In genomic region chr21:38958940-38959685, GRCh38 we compare ENCODE assay signal across 1 cellular context.
TF ChIP-seq lines count a peak whose summit lies in the region.

No MANE protein-coding gene starts in this region.

TF ChIP-seq in K562, 482 proteins besides CTCF, POLR2A, EP300 and RAD21 (continued from another document and continues in another):
- TF ChIP-seq ZBTB40 (IDR thresholded peaks at IDR 0.05) (no peak), ZBTB40 (CRISPR knock-in tag; IDR thresholded peaks at IDR 0.05) (no peak), ZNF3 (CRISPR knock-in tag; IDR thresholded peaks at IDR 0.05) (no peak), EHMT2 (IDR thresholded peaks at IDR 0.05) (no peak), MAFG (tag; conservative IDR thresholded peaks at IDR 0.05) (peak; percentile 63), ZBED1 (IDR thresholded peaks at IDR 0.05) (no peak), ZNF24 (IDR thresholded peaks at IDR 0.05) (no peak), HDAC8 (tag; IDR thresholded peaks at IDR 0.05) (no peak), SIRT6 (IDR thresholded peaks at IDR 0.05; ENCODE audit: low read depth, low read length) (no peak), NFE2 (IDR thresholded peaks at IDR 0.05; ENCODE audit: low read depth) (peak; percentile 59), MAX (CRISPR knock-in tag; IDR thresholded peaks at IDR 0.05) (no peak), SAFB2 (IDR thresholded peaks at IDR 0.05; ENCODE audit: borderline replicate concordance, low read depth, low read length, severe bottlenecking) (no peak), NR4A1 (CRISPR knock-in tag; IDR thresholded peaks at IDR 0.05) (no peak), NR4A1 (tag; IDR thresholded peaks at IDR 0.05) (no peak), PTTG1 (tag; IDR thresholded peaks at IDR 0.05; ENCODE audit: low read depth) (no peak), GABPA (tag; conservative IDR thresholded peaks at IDR 0.05; ENCODE audit: low read depth) (peak; percentile 38), RB1 (IDR thresholded peaks at IDR 0.05; ENCODE audit: low read depth) (no peak), CTCFL (IDR thresholded peaks at IDR 0.05; ENCODE audit: borderline replicate concordance, insufficient read depth, low read depth, low read length, poor library complexity, severe bottlenecking) (no peak), PKNOX1 (IDR thresholded peaks at IDR 0.05) (peak; percentile 27; the same call in 1 of the 2 replicates), TOE1 (IDR thresholded peaks at IDR 0.05; ENCODE audit: borderline replicate concordance) (no peak), TOE1 (CRISPR knock-in tag; IDR thresholded peaks at IDR 0.05; ENCODE audit: borderline replicate concordance, low read depth) (no peak), ZBTB1 (CRISPR knock-in tag; IDR thresholded peaks at IDR 0.05; ENCODE audit: borderline replicate concordance, low read depth) (no peak), ZNF197 (CRISPR knock-in tag; IDR thresholded peaks at IDR 0.05; ENCODE audit: low read depth) (no peak), PHF20 (IDR thresholded peaks at IDR 0.05; ENCODE audit: partially characterized antibody) (no peak), CHD4 (IDR thresholded peaks at IDR 0.05; ENCODE audit: insufficient read depth, insufficient replicate concordance, low read depth, low read length, poor library complexity, severe bottlenecking) (no peak), ZNF175 (CRISPR knock-in tag; IDR thresholded peaks at IDR 0.05; ENCODE audit: low read depth) (peak; percentile 76), ZKSCAN1 (IDR thresholded peaks at IDR 0.05; ENCODE audit: low read depth, low read length) (no peak), LARP7 (IDR thresholded peaks at IDR 0.05) (no peak), PRPF4 (IDR thresholded peaks at IDR 0.05; ENCODE audit: insufficient read depth, low read depth, low read length, poor library complexity, severe bottlenecking) (no peak), ZNF561 (CRISPR knock-in tag; conservative IDR thresholded peaks at IDR 0.05) (no peak), AFF4 (CRISPR knock-in tag; IDR thresholded peaks at IDR 0.05) (peak; percentile 30; the same call in 1 of the 2 replicates), ZNF695 (CRISPR knock-in tag; IDR thresholded peaks at IDR 0.05) (no peak)
- TF ChIP-seq, protein P1, sequence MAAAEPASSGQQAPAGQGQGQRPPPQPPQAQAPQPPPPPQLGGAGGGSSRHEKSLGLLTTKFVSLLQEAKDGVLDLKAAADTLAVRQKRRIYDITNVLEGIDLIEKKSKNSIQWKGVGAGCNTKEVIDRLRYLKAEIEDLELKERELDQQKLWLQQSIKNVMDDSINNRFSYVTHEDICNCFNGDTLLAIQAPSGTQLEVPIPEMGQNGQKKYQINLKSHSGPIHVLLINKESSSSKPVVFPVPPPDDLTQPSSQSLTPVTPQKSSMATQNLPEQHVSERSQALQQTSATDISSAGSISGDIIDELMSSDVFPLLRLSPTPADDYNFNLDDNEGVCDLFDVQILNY (CRISPR knock-in tag; IDR thresholded peaks at IDR 0.05), result no peak
- TF ChIP-seq, protein P2, sequence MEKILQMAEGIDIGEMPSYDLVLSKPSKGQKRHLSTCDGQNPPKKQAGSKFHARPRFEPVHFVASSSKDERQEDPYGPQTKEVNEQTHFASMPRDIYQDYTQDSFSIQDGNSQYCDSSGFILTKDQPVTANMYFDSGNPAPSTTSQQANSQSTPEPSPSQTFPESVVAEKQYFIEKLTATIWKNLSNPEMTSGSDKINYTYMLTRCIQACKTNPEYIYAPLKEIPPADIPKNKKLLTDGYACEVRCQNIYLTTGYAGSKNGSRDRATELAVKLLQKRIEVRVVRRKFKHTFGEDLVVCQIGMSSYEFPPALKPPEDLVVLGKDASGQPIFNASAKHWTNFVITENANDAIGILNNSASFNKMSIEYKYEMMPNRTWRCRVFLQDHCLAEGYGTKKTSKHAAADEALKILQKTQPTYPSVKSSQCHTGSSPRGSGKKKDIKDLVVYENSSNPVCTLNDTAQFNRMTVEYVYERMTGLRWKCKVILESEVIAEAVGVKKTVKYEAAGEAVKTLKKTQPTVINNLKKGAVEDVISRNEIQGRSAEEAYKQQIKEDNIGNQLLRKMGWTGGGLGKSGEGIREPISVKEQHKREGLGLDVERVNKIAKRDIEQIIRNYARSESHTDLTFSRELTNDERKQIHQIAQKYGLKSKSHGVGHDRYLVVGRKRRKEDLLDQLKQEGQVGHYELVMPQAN (IDR thresholded peaks at IDR 0.05; ENCODE audit: borderline replicate concordance), result no peak
- TF ChIP-seq, protein P3, sequence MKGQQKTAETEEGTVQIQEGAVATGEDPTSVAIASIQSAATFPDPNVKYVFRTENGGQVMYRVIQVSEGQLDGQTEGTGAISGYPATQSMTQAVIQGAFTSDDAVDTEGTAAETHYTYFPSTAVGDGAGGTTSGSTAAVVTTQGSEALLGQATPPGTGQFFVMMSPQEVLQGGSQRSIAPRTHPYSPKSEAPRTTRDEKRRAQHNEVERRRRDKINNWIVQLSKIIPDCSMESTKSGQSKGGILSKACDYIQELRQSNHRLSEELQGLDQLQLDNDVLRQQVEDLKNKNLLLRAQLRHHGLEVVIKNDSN (CRISPR knock-in tag; IDR thresholded peaks at IDR 0.05), result no peak
- TF ChIP-seq, protein P4, sequence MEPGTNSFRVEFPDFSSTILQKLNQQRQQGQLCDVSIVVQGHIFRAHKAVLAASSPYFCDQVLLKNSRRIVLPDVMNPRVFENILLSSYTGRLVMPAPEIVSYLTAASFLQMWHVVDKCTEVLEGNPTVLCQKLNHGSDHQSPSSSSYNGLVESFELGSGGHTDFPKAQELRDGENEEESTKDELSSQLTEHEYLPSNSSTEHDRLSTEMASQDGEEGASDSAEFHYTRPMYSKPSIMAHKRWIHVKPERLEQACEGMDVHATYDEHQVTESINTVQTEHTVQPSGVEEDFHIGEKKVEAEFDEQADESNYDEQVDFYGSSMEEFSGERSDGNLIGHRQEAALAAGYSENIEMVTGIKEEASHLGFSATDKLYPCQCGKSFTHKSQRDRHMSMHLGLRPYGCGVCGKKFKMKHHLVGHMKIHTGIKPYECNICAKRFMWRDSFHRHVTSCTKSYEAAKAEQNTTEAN (CRISPR knock-in tag; IDR thresholded peaks at IDR 0.05), result no peak
